Comparison of ENCODE assay signal across 8 cellular contexts in genomic region chr19:18594096-18594823, GRCh38. TPM values are rescaled to one million over a fixed set of nuclear protein-coding genes. Genes with fewer than 3 reads are reported as not detected.
DNase-seq lines count a peak whose midpoint lies in the region; ATAC-seq lines count a peak whose summit lies in the region.

No MANE protein-coding gene starts in this region.

- no peaks in the 10 kb centered on the region for H3K27me3 Mint-ChIP-seq in activated CD4-positive, alpha-beta memory T cell treated with anti-CD3 and anti-CD28 coated beads for 36 hours

- H3K4me3 Mint-ChIP-seq in activated CD4-positive, alpha-beta memory T cell treated with anti-CD3 and anti-CD28 coated beads for 36 hours = peak overlapping the region; percentile 59

- H3K27ac Mint-ChIP-seq in activated CD4-positive, alpha-beta memory T cell treated with anti-CD3 and anti-CD28 coated beads for 36 hours = no peak overlapping the region

- peaks cover 5% of the 10 kb centered on the region for H3K36me3 Mint-ChIP-seq in activated CD4-positive, alpha-beta memory T cell treated with anti-CD3 and anti-CD28 coated beads for 36 hours

- H3K9me3 Mint-ChIP-seq in activated CD4-positive, alpha-beta memory T cell treated with anti-CD3 and anti-CD28 coated beads for 36 hours = no peaks in the 10 kb centered on the region

- POLR2A ChIA-PET in activated CD4-positive, alpha-beta memory T cell treated with anti-CD3 and anti-CD28 coated beads for 36 hours (lab: Charles Lee) = no interaction called here

- intact Hi-C loops in activated CD4-positive, alpha-beta memory T cell treated with anti-CD3 and anti-CD28 coated beads for 36 hours (cut with micrococcal nuclease) = loop anchor here (5.0 kb wide), 3 partner anchors 43 to 323 kb away; partner anchors contain the start of genes COPE, DDX49 and KLHL26

- CTCF ChIA-PET in activated CD4-positive, alpha-beta memory T cell treated with anti-CD3 and anti-CD28 coated beads for 36 hours (lab: Charles Lee) = interaction anchor here (0.5 to 3.3 kb wide), 32 partner anchors 8 to 393 kb away, joined by 3 to 19 read pairs (median 4); partner anchors contain the start of genes COPE, CRTC1, TMEM59L and UBA52

- peak; percentile 38 for DNase-seq in DMS114 treated with DMSO at 0.1 percent for 48 hours (lab: John Stamatoyannopoulos, UW; ENCODE audit: unreplicated experiment)
- DNase-seq in NCI-H510A treated with DMSO at 0.1 percent for 48 hours (lab: John Stamatoyannopoulos, UW) = peak; percentile 84
- DNase-seq in activated CD4-positive, alpha-beta memory T cell treated with anti-CD3 and anti-CD28 coated beads for 36 hours = peak; percentile 82
- DNase-seq in ecto neural progenitor cell (ENCODE audit: low spot score) = peak; percentile 91
- peak; percentile 68 for DNase-seq in medulla oblongata (ENCODE audit: extremely low spot score)
- DNase-seq in stimulated activated CD8-positive, alpha-beta memory T cell treated with anti-CD3 and anti-CD28 coated beads, Interleukin-12 subunit alpha, Interleukin-12 subunit beta, amount 100 ng/mL, for 1 hour (ENCODE audit: low read depth) = peak; percentile 66
- no peak for DNase-seq in cerebellar nuclear complex (lab: John Stamatoyannopoulos, UW)

- peak; percentile 74 for ATAC-seq in HG02642 (IDR thresholded peaks at IDR 0.05; ENCODE audit: poor library complexity, unreplicated experiment)

- peaks cover 22% of the 10 kb centered on the region for H3K4me1 Mint-ChIP-seq in activated CD4-positive, alpha-beta memory T cell treated with anti-CD3 and anti-CD28 coated beads for 36 hours (ENCODE audit: low read depth)

RNA-seq across cellular contexts. Expression of gene REX1BD, which starts 5.7 kb away (rescaled TPM):
- 10 to 100 TPM; 97.6 to 99.3 TPM for total RNA-seq in activated CD4-positive, alpha-beta memory T cell treated with anti-CD3 and anti-CD28 coated beads for 36 hours

RNA-seq across cellular contexts. Expression of gene CRLF1, which starts 12.3 kb away (rescaled TPM):
- not detected for total RNA-seq in activated CD4-positive, alpha-beta memory T cell treated with anti-CD3 and anti-CD28 coated beads for 36 hours

RNA-seq across cellular contexts. Expression of gene TMEM59L, which starts 18.4 kb away (rescaled TPM):
- under 1 TPM; 0.24 to 0.40 TPM for total RNA-seq in activated CD4-positive, alpha-beta memory T cell treated with anti-CD3 and anti-CD28 coated beads for 36 hours

RNA-seq across cellular contexts. Expression of gene UBA52, which starts 22.6 kb away (rescaled TPM):
- total RNA-seq in activated CD4-positive, alpha-beta memory T cell treated with anti-CD3 and anti-CD28 coated beads for 36 hours = 1,000 to 10,000 TPM; 1,569 to 1,601 TPM

RNA-seq across cellular contexts. Expression of gene KXD1, which starts 36.6 kb away (rescaled TPM):
- total RNA-seq in activated CD4-positive, alpha-beta memory T cell treated with anti-CD3 and anti-CD28 coated beads for 36 hours = 100 to 1,000 TPM; 112 to 114 TPM

Comparison
In these comparisons a context has a peak if more than half of its experiments do, and no peak if none do; other contexts are left out.
1. DNase-seq: peak in DMS114 treated with DMSO at 0.1 percent for 48 hours (single experiment), NCI-H510A treated with DMSO at 0.1 percent for 48 hours (single experiment), activated CD4-positive, alpha-beta memory T cell treated with anti-CD3 and anti-CD28 coated beads for 36 hours (single experiment), ecto neural progenitor cell (single experiment), medulla oblongata (single experiment) and stimulated activated CD8-positive, alpha-beta memory T cell treated with anti-CD3 and anti-CD28 coated beads, Interleukin-12 subunit alpha, Interleukin-12 subunit beta, amount 100 ng/mL, for 1 hour (single experiment); none in cerebellar nuclear complex (0 of 2).